12 cellular contexts compared by ENCODE assay signal in genomic region chr4:70666369-70666768, GRCh38. TPM values are rescaled to one million over a fixed set of nuclear protein-coding genes. Genes with fewer than 3 reads are reported as not detected.
DNase-seq lines count a peak whose midpoint lies in the region; ATAC-seq and TF ChIP-seq lines count a peak whose summit lies in the region.
"Had no signal": no experiment of that assay in that cellular context is flagged by ENCODE, and none has a peak within 500 bp of the region (broad histone marks: within the 10 kb centered on the region; RNA-seq: fewer than 3 reads in every experiment).

Gene JCHAIN, minus strand, starts transcription at chr4:70666508. Its CDS starts 18 bp downstream, at chr4:70666490.

- peak within 1 kb of the TSS; percentile 52 for H3K4me2 ChIP-seq in fibroblast of lung (ENCODE audit: extremely low read depth, insufficient read depth, low read length)

- intact Hi-C loops in activated T-helper 2 cell treated with anti-CD3 and anti-CD28 coated beads, Interferon-gamma antibody, Interleukin-2, Interleukin-4, amounts not matched to agents 10 μg/mL and 5 μg/mL and 100 μg/mL, durations not matched to agents 14 hours and 24 hours and 36 hours (cut with micrococcal nuclease) = no loop called here
- intact Hi-C loops in CD4-positive, alpha-beta memory T cell (cut with micrococcal nuclease) = no loop called here

- no peaks in the 10 kb centered on the region for H3K27me3 ChIP-seq in fibroblast of lung (ENCODE audit: control insufficient read depth, insufficient read depth, low read length)
- no peaks in the 10 kb centered on the region for H3K27me3 ChIP-seq in CD4-positive, alpha-beta memory T cell (ENCODE audit: insufficient read depth, low read length)

- no peak for TF ChIP-seq CTCF in fibroblast of lung (conservative IDR thresholded peaks at IDR 0.05 in 1 of 2, IDR thresholded peaks at IDR 0.05 in 1 of 2; ENCODE audit: low read depth in 1 of 2, low read length in 2 of 2)

- H3K27me3 Mint-ChIP-seq in stimulated activated naive CD8-positive, alpha-beta T cell treated with anti-CD3 and anti-CD28 coated beads, Interleukin-15, Interleukin-2, amounts not matched to agents 100 ng/mL and 50 ng/mL, for 24 hours = no peaks in the 10 kb centered on the region
- peaks cover 26% of the 10 kb centered on the region for H3K27me3 Mint-ChIP-seq in activated T-helper 2 cell treated with anti-CD3 and anti-CD28 coated beads, Interferon-gamma antibody, Interleukin-2, Interleukin-4, amounts not matched to agents 10 μg/mL and 5 μg/mL and 100 μg/mL, durations not matched to agents 14 hours and 24 hours and 36 hours (ENCODE audit: low read depth)
- peaks cover 3 to 7% of the 10 kb centered on the region in 2 donors for H3K27me3 Mint-ChIP-seq in CD4-positive, alpha-beta memory T cell

- H3K79me2 ChIP-seq in fibroblast of lung (ENCODE audit: control insufficient read depth, insufficient read depth, low read length) = no peaks in the 10 kb centered on the region

- H3K4me3 Mint-ChIP-seq in stimulated activated naive CD8-positive, alpha-beta T cell treated with anti-CD3 and anti-CD28 coated beads, Interleukin-15, Interleukin-2, amounts not matched to agents 100 ng/mL and 50 ng/mL, for 24 hours = peak within 1 kb of the TSS; percentile 2
- no peak within 1 kb of the TSS for H3K4me3 Mint-ChIP-seq in activated T-helper 2 cell treated with anti-CD3 and anti-CD28 coated beads, Interferon-gamma antibody, Interleukin-2, Interleukin-4, amounts not matched to agents 10 μg/mL and 5 μg/mL and 100 μg/mL, durations not matched to agents 14 hours and 24 hours and 36 hours (ENCODE audit: low read depth)
- no peak within 1 kb of the TSS for H3K4me3 Mint-ChIP-seq in CD4-positive, alpha-beta memory T cell

- CTCF ChIA-PET in CD4-positive, alpha-beta memory T cell (lab: Charles Lee; ENCODE audit: partially characterized antibody) = no interaction called here

- peaks cover 3% of the 10 kb centered on the region for H3K4me1 ChIP-seq in fibroblast of lung (ENCODE audit: control insufficient read depth, extremely low read depth, insufficient read depth, low read length)
- H3K4me1 ChIP-seq in CD4-positive, alpha-beta memory T cell (ENCODE audit: insufficient read depth, low read length) = no peaks in the 10 kb centered on the region

- H3K27ac ChIP-seq in fibroblast of lung (ENCODE audit: insufficient read depth, low read length) = no peak within 1 kb of the TSS
- H3K27ac ChIP-seq in CD4-positive, alpha-beta memory T cell (ENCODE audit: low read depth, low read length) = no peak within 1 kb of the TSS

- ATAC-seq in stimulated activated naive CD8-positive, alpha-beta T cell treated with anti-CD3 and anti-CD28 coated beads, Interleukin-15, Interleukin-2, amounts not matched to agents 100 U/mL and 50 U/mL, for 24 hours = no peak
- ATAC-seq in HG03342 (IDR thresholded peaks at IDR 0.05; ENCODE audit: unreplicated experiment) = peak; percentile 37

- H4K20me1 ChIP-seq in fibroblast of lung (ENCODE audit: control insufficient read depth, extremely low read depth, insufficient read depth, low read length) = no peaks in the 10 kb centered on the region

- POLR2A ChIA-PET in CD4-positive, alpha-beta memory T cell (lab: Charles Lee; ENCODE audit: partially characterized antibody) = interaction anchor here (0.6 kb wide), 1 partner anchor 13 kb away, joined by 3 read pairs; no protein-coding TSS in a partner anchor

- no peak within 1 kb of the TSS for H3K9ac ChIP-seq in fibroblast of lung (ENCODE audit: insufficient read depth, low read length)

- H2AFZ ChIP-seq in fibroblast of lung (ENCODE audit: low read length) = peak within 1 kb of the TSS; percentile 32

- H3K4me1 Mint-ChIP-seq in stimulated activated naive CD8-positive, alpha-beta T cell treated with anti-CD3 and anti-CD28 coated beads, Interleukin-15, Interleukin-2, amounts not matched to agents 100 ng/mL and 50 ng/mL, for 24 hours (ENCODE audit: low read depth) = peaks cover 13% of the 10 kb centered on the region
- peaks cover 6% of the 10 kb centered on the region for H3K4me1 Mint-ChIP-seq in activated T-helper 2 cell treated with anti-CD3 and anti-CD28 coated beads, Interferon-gamma antibody, Interleukin-2, Interleukin-4, amounts not matched to agents 10 μg/mL and 5 μg/mL and 100 μg/mL, durations not matched to agents 14 hours and 24 hours and 36 hours (ENCODE audit: low read depth)
- peaks cover 0 to 3% (median 0%) of the 10 kb centered on the region in 4 donors for H3K4me1 Mint-ChIP-seq in CD4-positive, alpha-beta memory T cell

- peak within 1 kb of the TSS in 1 of 4 experiments; percentile 17 for H3K4me3 ChIP-seq in fibroblast of lung (replicated peaks in 1 of 4; ENCODE audit: control extremely low read depth in 1 of 4, insufficient read depth in 1 of 4, low read depth in 3 of 4, low read length in 4 of 4)
- H3K4me3 ChIP-seq in CD4-positive, alpha-beta memory T cell (ENCODE audit: low read length in 2 of 2) = no peak within 1 kb of the TSS

- no peak within 1 kb of the TSS for H3K27ac Mint-ChIP-seq in stimulated activated naive CD8-positive, alpha-beta T cell treated with anti-CD3 and anti-CD28 coated beads, Interleukin-15, Interleukin-2, amounts not matched to agents 100 ng/mL and 50 ng/mL, for 24 hours
- no peak within 1 kb of the TSS for H3K27ac Mint-ChIP-seq in activated T-helper 2 cell treated with anti-CD3 and anti-CD28 coated beads, Interferon-gamma antibody, Interleukin-2, Interleukin-4, amounts not matched to agents 10 μg/mL and 5 μg/mL and 100 μg/mL, durations not matched to agents 14 hours and 24 hours and 36 hours
- no peak within 1 kb of the TSS for H3K27ac Mint-ChIP-seq in CD4-positive, alpha-beta memory T cell

- H3K36me3 ChIP-seq in fibroblast of lung (ENCODE audit: control insufficient read depth, insufficient read depth, low read length) = no peaks in the 10 kb centered on the region
- no peaks in the 10 kb centered on the region for H3K36me3 ChIP-seq in CD4-positive, alpha-beta memory T cell (ENCODE audit: insufficient read depth, low read length)

- DNase-seq in stimulated activated naive CD8-positive, alpha-beta T cell treated with anti-CD3 and anti-CD28 coated beads, Interleukin-15, Interleukin-2, amounts not matched to agents 100 U/mL and 50 U/mL, for 24 hours = no peak
- peak; percentile 20 to 56 for DNase-seq in fibroblast of lung (ENCODE audit: low read depth in 2 of 2)
- DNase-seq in middle frontal gyrus (ENCODE audit: extremely low spot score, low spot score) = no peak
- DNase-seq in activated T-helper 2 cell treated with anti-CD3 and anti-CD28 coated beads, Interferon-gamma antibody, Interleukin-2, Interleukin-4, amounts not matched to agents 10 μg/mL and 5 μg/mL and 100 μg/mL, durations not matched to agents 14 hours and 24 hours and 36 hours (ENCODE audit: low spot score) = no peak
- DNase-seq in CD4-positive, alpha-beta memory T cell = no peak
- DNase-seq in NCI-H1694 (lab: John Stamatoyannopoulos, UW) = no peak
- DNase-seq: NCI-H524 treated with DMSO at 0.1 percent for 48 hours, substantia nigra had no signal

- no peaks in the 10 kb centered on the region for H3K36me3 Mint-ChIP-seq in stimulated activated naive CD8-positive, alpha-beta T cell treated with anti-CD3 and anti-CD28 coated beads, Interleukin-15, Interleukin-2, amounts not matched to agents 100 ng/mL and 50 ng/mL, for 24 hours (ENCODE audit: low read depth)
- H3K36me3 Mint-ChIP-seq in activated T-helper 2 cell treated with anti-CD3 and anti-CD28 coated beads, Interferon-gamma antibody, Interleukin-2, Interleukin-4, amounts not matched to agents 10 μg/mL and 5 μg/mL and 100 μg/mL, durations not matched to agents 14 hours and 24 hours and 36 hours (ENCODE audit: low read depth) = no peaks in the 10 kb centered on the region
- H3K36me3 Mint-ChIP-seq in CD4-positive, alpha-beta memory T cell = no peaks in the 10 kb centered on the region

- no peaks in the 10 kb centered on the region for H3K9me3 Mint-ChIP-seq in stimulated activated naive CD8-positive, alpha-beta T cell treated with anti-CD3 and anti-CD28 coated beads, Interleukin-15, Interleukin-2, amounts not matched to agents 100 ng/mL and 50 ng/mL, for 24 hours
- no peaks in the 10 kb centered on the region for H3K9me3 Mint-ChIP-seq in activated T-helper 2 cell treated with anti-CD3 and anti-CD28 coated beads, Interferon-gamma antibody, Interleukin-2, Interleukin-4, amounts not matched to agents 10 μg/mL and 5 μg/mL and 100 μg/mL, durations not matched to agents 14 hours and 24 hours and 36 hours
- peaks cover 0 to 3% (median 0%) of the 10 kb centered on the region in 8 donors for H3K9me3 Mint-ChIP-seq in CD4-positive, alpha-beta memory T cell

- no peaks in the 10 kb centered on the region for H3K9me3 ChIP-seq in fibroblast of lung (ENCODE audit: control insufficient read depth, insufficient read depth, low read depth, low read length)
- no peaks in the 10 kb centered on the region for H3K9me3 ChIP-seq in CD4-positive, alpha-beta memory T cell (ENCODE audit: control insufficient read depth in 1 of 2, low read length in 2 of 2)

RNA-seq across cellular contexts. Expression of gene JCHAIN, which starts in this region (rescaled TPM):
- 14.1 and 28.7 TPM in 2 replicates for total RNA-seq in fibroblast of lung
- polyA plus RNA-seq in fibroblast of lung = 9.3 and 11.3 TPM in 2 replicates
- 5.5 and 6.6 TPM in 2 replicates for polyA plus RNA-seq in fibroblast of lung (2012)
- 0.48 and 9.7 TPM in 2 replicates for polyA minus RNA-seq in fibroblast of lung (ENCODE audit: low replicate concordance)
- not detected in 2 replicates for total RNA-seq in activated T-helper 2 cell treated with anti-CD3 and anti-CD28 coated beads, Interferon-gamma antibody, Interleukin-2, Interleukin-4, amounts not matched to agents 10 μg/mL and 5 μg/mL and 100 μg/mL, durations not matched to agents 14 hours and 24 hours and 36 hours
- total RNA-seq in CD4-positive, alpha-beta memory T cell = not detected
- 10 to 100 TPM in 1 of 2 donors, 1 to 10 TPM in 1; 1.3 to 51.8 TPM for polyA plus RNA-seq in CD4-positive, alpha-beta memory T cell
- total RNA-seq: A673, kidney epithelial cell had no signal

Comparison
In these comparisons a context has a peak if more than half of its experiments do, and no peak if none do; other contexts are left out.
1. RNA of gene JCHAIN (total RNA-seq): 14.1 to 28.7 TPM in fibroblast of lung; not detected in activated T-helper 2 cell treated with anti-CD3 and anti-CD28 coated beads, Interferon-gamma antibody, Interleukin-2, Interleukin-4, amounts not matched to agents 10 μg/mL and 5 μg/mL and 100 μg/mL, durations not matched to agents 14 hours and 24 hours and 36 hours and not detected in CD4-positive, alpha-beta memory T cell; every median in the first group is over 10 times any median in the second.
2. DNase-seq: peak in fibroblast of lung (2 of 2); none in stimulated activated naive CD8-positive, alpha-beta T cell treated with anti-CD3 and anti-CD28 coated beads, Interleukin-15, Interleukin-2, amounts not matched to agents 100 U/mL and 50 U/mL, for 24 hours (single experiment), middle frontal gyrus (single experiment), activated T-helper 2 cell treated with anti-CD3 and anti-CD28 coated beads, Interferon-gamma antibody, Interleukin-2, Interleukin-4, amounts not matched to agents 10 μg/mL and 5 μg/mL and 100 μg/mL, durations not matched to agents 14 hours and 24 hours and 36 hours (single experiment), CD4-positive, alpha-beta memory T cell (0 of 5) and NCI-H1694 (single experiment).